Comparison of ENCODE assay signal across 8 cellular contexts in the genomic region with DNA sequence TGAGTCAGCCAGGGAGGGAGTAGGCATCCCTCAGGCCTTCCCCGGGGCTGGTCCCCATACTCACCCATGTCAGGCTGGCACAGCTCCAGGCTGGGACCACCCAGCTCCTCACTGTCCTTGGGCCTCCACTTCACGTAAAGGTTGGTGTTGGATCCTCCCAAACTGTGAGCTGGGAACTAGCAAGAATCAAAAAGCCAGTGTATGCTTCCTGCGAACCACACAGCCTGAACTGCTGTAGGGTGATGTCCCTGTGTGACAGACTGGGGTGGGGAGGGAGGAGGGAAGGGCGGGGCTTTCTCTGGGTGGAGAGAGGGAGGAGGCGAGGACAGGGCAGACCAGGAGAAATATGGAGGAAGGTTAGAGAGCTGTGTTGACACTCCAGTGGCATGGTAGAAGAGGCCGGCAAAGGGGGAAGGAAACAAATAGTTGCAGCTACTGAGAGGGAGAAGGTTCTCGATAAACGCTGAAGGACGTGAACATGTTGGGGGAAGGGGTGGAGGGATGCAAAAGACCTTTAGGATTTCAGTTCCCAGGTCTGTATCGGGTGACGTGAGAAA. TPM values are rescaled to one million over a fixed set of nuclear protein-coding genes. Genes with fewer than 3 reads are reported as not detected.
DNase-seq lines count a peak whose midpoint lies in the region; ATAC-seq and TF ChIP-seq lines count a peak whose summit lies in the region.

No MANE protein-coding gene starts in this region.

- H3K36me3 Mint-ChIP-seq in Calu3 (ENCODE audit: insufficient read depth, unreplicated experiment) = peaks cover 78% of the 10 kb centered on the region
- H3K36me3 Mint-ChIP-seq in naive B cell = peaks cover 16 to 18% of the 10 kb centered on the region in 2 donors
- H3K36me3 Mint-ChIP-seq in stimulated activated effector memory CD8-positive, alpha-beta T cell treated with anti-CD3 and anti-CD28 coated beads, Interleukin-12 subunit alpha, Interleukin-12 subunit beta, amount 100 ng/mL, for 72 hours = peaks cover 72% of the 10 kb centered on the region

- no peaks in the 10 kb centered on the region for H3K9me3 ChIP-seq in HUES48 (ENCODE audit: control insufficient read depth, insufficient read depth, low read length)

- H3K9me3 Mint-ChIP-seq in Calu3 (ENCODE audit: low read depth, unreplicated experiment) = no peaks in the 10 kb centered on the region
- H3K9me3 Mint-ChIP-seq in naive B cell = no peaks in the 10 kb centered on the region
- H3K9me3 Mint-ChIP-seq in stimulated activated effector memory CD8-positive, alpha-beta T cell treated with anti-CD3 and anti-CD28 coated beads, Interleukin-12 subunit alpha, Interleukin-12 subunit beta, amount 100 ng/mL, for 72 hours = no peaks in the 10 kb centered on the region

- peak overlapping the region; percentile 89 for H3K4me3 Mint-ChIP-seq in Calu3 (ENCODE audit: low read depth, unreplicated experiment)
- H3K4me3 Mint-ChIP-seq in naive B cell = peak overlapping the region; percentile 86 to 99 (median 94)
- H3K4me3 Mint-ChIP-seq in stimulated activated effector memory CD8-positive, alpha-beta T cell treated with anti-CD3 and anti-CD28 coated beads, Interleukin-12 subunit alpha, Interleukin-12 subunit beta, amount 100 ng/mL, for 72 hours = peak overlapping the region; percentile 98

- peak; percentile 38 for ATAC-seq in GM21423 (IDR thresholded peaks at IDR 0.05; ENCODE audit: unreplicated experiment)
- peak; percentile 76 for ATAC-seq in esophagus mucosa
- peak; percentile 34 to 35 for ATAC-seq in naive B cell (ENCODE audit: low read depth in 2 of 2)
- peak; percentile 86 for ATAC-seq in stimulated activated effector memory CD8-positive, alpha-beta T cell treated with anti-CD3 and anti-CD28 coated beads, Interleukin-12 subunit alpha, Interleukin-12 subunit beta, amount 100 ng/mL, for 72 hours

- H3K27ac Mint-ChIP-seq in Calu3 (ENCODE audit: unreplicated experiment) (peak overlapping the region; percentile 70), naive B cell (peak overlapping the region; percentile 91 to 99 (median 99))
- peak overlapping the region; percentile 96 for H3K27ac Mint-ChIP-seq in stimulated activated effector memory CD8-positive, alpha-beta T cell treated with anti-CD3 and anti-CD28 coated beads, Interleukin-12 subunit alpha, Interleukin-12 subunit beta, amount 100 ng/mL, for 72 hours

- no peaks in the 10 kb centered on the region for H3K27me3 ChIP-seq in HUES48 (ENCODE audit: control insufficient read depth, insufficient read depth, low read length)

- CTCF ChIA-PET in Calu3 (lab: Charles Lee) = interaction anchor here (0.6 to 2.0 kb wide), 25 partner anchors 8 to 532 kb away, joined by 3 to 21 read pairs (median 4); a partner anchor contains a TSS

- TF ChIP-seq CTCF in Calu3 (IDR thresholded peaks at IDR 0.05; ENCODE audit: unreplicated experiment) = no peak

- DNase-seq in Calu3 (peak; percentile 82), OCI-M1 (lab: John Stamatoyannopoulos, UW) (peak; percentile 91), activated T-cell treated with anti-CD3 and anti-CD28 coated beads for 48 hours (ENCODE audit: low read depth) (peak; percentile 83), naive B cell (peak; percentile 39)
- DNase-seq in stimulated activated effector memory CD8-positive, alpha-beta T cell treated with anti-CD3 and anti-CD28 coated beads, Interleukin-12 subunit alpha, Interleukin-12 subunit beta, amount 100 ng/mL, for 72 hours (ENCODE audit: low spot score in 2 of 2) = peak; percentile 66 to 92

- peaks cover 32% of the 10 kb centered on the region for H3K4me1 ChIP-seq in HUES48 (ENCODE audit: control insufficient read depth, insufficient read depth, low read length)

- H3K27ac ChIP-seq in HUES48 (ENCODE audit: low read depth, low read length) = peak overlapping the region; percentile 87

- H3K4me3 ChIP-seq in HUES48 (ENCODE audit: low read depth, low read length) = peak overlapping the region; percentile 89

- peaks cover 41% of the 10 kb centered on the region for H3K36me3 ChIP-seq in HUES48 (ENCODE audit: control insufficient read depth, insufficient read depth, low read length)

- H3K9ac ChIP-seq in HUES48 (ENCODE audit: low read depth, low read length) = no peak overlapping the region

- H3K4me1 Mint-ChIP-seq in Calu3 (ENCODE audit: low read depth, unreplicated experiment) (peaks cover 44% of the 10 kb centered on the region), naive B cell (peaks cover 52 to 73% (median 61%) of the 10 kb centered on the region in 3 donors)
- peaks cover 56% of the 10 kb centered on the region for H3K4me1 Mint-ChIP-seq in stimulated activated effector memory CD8-positive, alpha-beta T cell treated with anti-CD3 and anti-CD28 coated beads, Interleukin-12 subunit alpha, Interleukin-12 subunit beta, amount 100 ng/mL, for 72 hours

- intact Hi-C loops in Calu3 (cut with micrococcal nuclease; ENCODE audit: unreplicated experiment) = loop anchor here (2.0 to 10.0 kb wide), 3 partner anchors 51 to 123 kb away; a partner anchor contains a TSS

- BruUV-seq in Calu3 (replicated peaks; lab: Mats Ljungman, UMichigan) = no TSS peak

- H3K27me3 Mint-ChIP-seq in Calu3 (ENCODE audit: unreplicated experiment) = no peaks in the 10 kb centered on the region
- no peaks in the 10 kb centered on the region for H3K27me3 Mint-ChIP-seq in naive B cell

RNA-seq across cellular contexts. Expression of a gene that starts 6.1 kb away (rescaled TPM):
- total RNA-seq in Calu3 (2022) (158 and 187 TPM in 2 replicates), esophagus mucosa (49.9 TPM)
- polyA plus RNA-seq in naive B cell (ENCODE audit: low read depth in 6 of 6) = 10 to 100 TPM; 17.3 to 56.0 (median 33.5) TPM

RNA-seq across cellular contexts. Expression of a gene that starts 9.6 kb away (rescaled TPM):
- 822 and 875 TPM in 2 replicates for total RNA-seq in Calu3 (2022)
- total RNA-seq in esophagus mucosa = 674 TPM
- polyA plus RNA-seq in naive B cell (ENCODE audit: low read depth in 6 of 6) = 1,000 to 10,000 TPM in 1 of 6 donors, 100 to 1,000 TPM in 5; 711 to 1,110 (median 809) TPM

RNA-seq across cellular contexts. Expression of a gene that starts 51.9 kb away (rescaled TPM):
- total RNA-seq in Calu3 (2022) = 435 and 437 TPM in 2 replicates
- total RNA-seq in esophagus mucosa = 153 TPM
- polyA plus RNA-seq in naive B cell (ENCODE audit: low read depth in 6 of 6) = 100 to 1,000 TPM; 176 to 270 (median 203) TPM

Comparison
In these comparisons a context has a peak if more than half of its experiments do, and no peak if none do; other contexts are left out.
1. Peak in every context shown above with its lines: DNase-seq, ATAC-seq, H3K4me3 ChIP-seq and H3K27ac ChIP-seq.
2. DNase-seq: peak in every context shown above with its lines; median percentile 91 in OCI-M1; 83 in activated T-cell treated with anti-CD3 and anti-CD28 coated beads for 48 hours; 82 in Calu3; 79 in stimulated activated effector memory CD8-positive, alpha-beta T cell treated with anti-CD3 and anti-CD28 coated beads, Interleukin-12 subunit alpha, Interleukin-12 subunit beta, amount 100 ng/mL, for 72 hours; 39 in naive B cell.
3. ATAC-seq: peak in every context shown above with its lines; median percentile 86 in stimulated activated effector memory CD8-positive, alpha-beta T cell treated with anti-CD3 and anti-CD28 coated beads, Interleukin-12 subunit alpha, Interleukin-12 subunit beta, amount 100 ng/mL, for 72 hours; 76 in esophagus mucosa; 38 in GM21423; 34 in naive B cell.